Comparison of ENCODE assay signal across 1 cellular context in the genomic region with DNA sequence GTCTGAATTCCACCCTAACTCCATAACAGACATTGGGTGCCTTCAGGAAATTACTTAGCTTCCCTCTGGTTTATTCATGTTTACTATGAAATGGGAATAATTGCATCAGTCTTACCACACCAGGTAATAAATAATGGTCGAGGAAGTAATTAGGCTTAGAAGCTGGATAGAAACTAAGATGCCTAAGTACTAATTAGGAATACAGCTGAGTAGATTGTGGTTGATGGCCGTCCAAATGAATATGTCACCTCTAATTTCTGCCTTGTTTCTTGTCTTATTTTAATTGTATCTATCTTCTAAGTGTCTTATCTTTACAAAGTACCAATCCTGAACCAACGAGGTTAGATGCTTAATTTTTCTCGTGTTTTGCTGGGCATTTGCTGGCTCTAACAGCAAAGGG.
TF ChIP-seq lines count a peak whose summit lies in the region.

No MANE protein-coding gene starts in this region.

TF ChIP-seq in endothelial cell of umbilical vein, 7 proteins besides CTCF, POLR2A, EP300 and RAD21:
- TF ChIP-seq FOS (IDR thresholded peaks at IDR 0.05; ENCODE audit: borderline replicate concordance, insufficient read depth, low read length) = no peak
- no peak for TF ChIP-seq MYC (IDR thresholded peaks at IDR 0.05; ENCODE audit: low read depth, low read length)
- no peak for TF ChIP-seq JUN (IDR thresholded peaks at IDR 0.05; ENCODE audit: borderline replicate concordance, insufficient read depth, insufficient read length, low read depth)
- TF ChIP-seq, protein P1, sequence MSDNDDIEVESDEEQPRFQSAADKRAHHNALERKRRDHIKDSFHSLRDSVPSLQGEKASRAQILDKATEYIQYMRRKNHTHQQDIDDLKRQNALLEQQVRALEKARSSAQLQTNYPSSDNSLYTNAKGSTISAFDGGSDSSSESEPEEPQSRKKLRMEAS (IDR thresholded peaks at IDR 0.05; ENCODE audit: insufficient read depth, insufficient read length) = no peak
- no peak for TF ChIP-seq POLR2AphosphoS5 (IDR thresholded peaks at IDR 0.05; ENCODE audit: insufficient read depth, low read depth, low read length)
- no peak for TF ChIP-seq EZH2 (IDR thresholded peaks at IDR 0.05; ENCODE audit: borderline replicate concordance, low read depth, low read length, severe bottlenecking)
- TF ChIP-seq GATA2 (IDR thresholded peaks at IDR 0.05; ENCODE audit: insufficient read depth, insufficient read length, low read depth, low read length) = no peak
